ENCODE assay signal across 10 cellular contexts in the genomic region with DNA sequence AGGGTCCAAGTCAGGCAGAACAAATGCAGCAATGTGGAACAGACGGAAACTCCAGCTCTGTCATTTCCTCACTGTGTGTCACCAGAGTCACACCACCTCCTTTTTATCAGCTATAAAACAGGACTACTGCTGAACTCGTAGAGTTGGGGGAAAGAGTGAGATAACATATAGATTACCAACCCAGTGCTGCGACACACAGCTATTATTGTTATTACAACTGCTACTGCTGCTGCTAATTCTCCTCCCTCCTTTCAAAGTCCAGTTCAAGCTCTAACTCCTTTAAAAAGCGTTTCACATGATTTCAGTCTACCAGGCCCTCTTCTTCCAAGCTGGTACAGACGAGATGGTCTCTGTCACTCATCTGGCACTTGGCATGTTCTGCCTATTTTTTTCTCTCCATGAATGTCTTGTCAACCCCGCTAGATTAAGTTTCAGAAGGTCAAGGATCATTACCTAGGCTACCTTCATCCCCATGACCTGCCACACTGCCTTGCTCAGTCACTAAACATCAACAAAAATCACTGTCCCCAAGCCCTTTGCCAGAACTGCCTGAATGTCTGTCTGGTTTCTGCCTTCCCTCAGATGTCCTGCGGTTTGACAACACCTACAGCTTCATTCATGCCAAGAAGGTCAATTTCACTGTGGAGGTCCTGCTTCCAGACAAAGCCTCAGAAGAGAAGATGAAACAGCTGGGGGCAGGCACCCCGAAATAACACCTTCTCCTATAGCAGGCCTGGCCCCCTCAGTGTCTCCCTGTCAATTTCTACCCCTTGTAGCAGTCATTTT. TPM values are rescaled to one million over a fixed set of nuclear protein-coding genes. Genes with fewer than 3 reads are reported as not detected.
DNase-seq lines count a peak whose midpoint lies in the region; ATAC-seq, FAIRE-seq and TF ChIP-seq lines count a peak whose summit lies in the region.
"Had no signal": no experiment of that assay in that cellular context is flagged by ENCODE, and none has a peak within 500 bp of the region (broad histone marks: within the 10 kb centered on the region; RNA-seq: fewer than 3 reads in every experiment).

No MANE protein-coding gene starts in this region.

- H3K36me3 Mint-ChIP-seq in T-helper 1 cell treated with Interleukin-12 subunit alpha and Interleukin-12 subunit beta and Interleukin-4 antibody, amounts not matched to agents 30 μg/mL and 1 μg/mL, for 36 hours (ENCODE audit: low read depth), result peaks cover 27% of the 10 kb centered on the region
- peaks cover 64% of the 10 kb centered on the region for H3K36me3 Mint-ChIP-seq in activated T-helper 2 cell treated with anti-CD3 and anti-CD28 coated beads, Interferon-gamma antibody, Interleukin-2, Interleukin-4, amounts not matched to agents 10 μg/mL and 5 μg/mL and 100 μg/mL, durations not matched to agents 14 hours and 24 hours and 36 hours (ENCODE audit: low read depth)

- H3K27ac ChIP-seq in kidney (ENCODE audit: low read depth in 2 of 2, low read length in 2 of 2), result peak overlapping the region; percentile 61 to 93
- H3K27ac ChIP-seq in substantia nigra (ENCODE audit: low read depth, low read length, poor library complexity, severe bottlenecking), result peak overlapping the region; percentile 87

- peak overlapping the region; percentile 95 for H3K27ac Mint-ChIP-seq in T-helper 1 cell treated with Interleukin-12 subunit alpha and Interleukin-12 subunit beta and Interleukin-4 antibody, amounts not matched to agents 30 μg/mL and 1 μg/mL, for 36 hours
- peak overlapping the region; percentile 99 for H3K27ac Mint-ChIP-seq in activated T-helper 2 cell treated with anti-CD3 and anti-CD28 coated beads, Interferon-gamma antibody, Interleukin-2, Interleukin-4, amounts not matched to agents 10 μg/mL and 5 μg/mL and 100 μg/mL, durations not matched to agents 14 hours and 24 hours and 36 hours

- no peaks in the 10 kb centered on the region for H3K9me3 ChIP-seq in kidney (ENCODE audit: control insufficient read depth in 1 of 2, low read length in 2 of 2)
- H3K9me3 ChIP-seq: HAP-1 had no signal

- DNase-seq in T-helper 1 cell (no peak), kidney (peak; percentile 4), substantia nigra (lab: John Stamatoyannopoulos, UW) (no peak), HCEC 1CT (no peak)
- no peak for DNase-seq in activated T-helper 2 cell treated with anti-CD3 and anti-CD28 coated beads, Interferon-gamma antibody, Interleukin-2, Interleukin-4, amounts not matched to agents 10 μg/mL and 5 μg/mL and 100 μg/mL, durations not matched to agents 14 hours and 24 hours and 36 hours (ENCODE audit: low spot score)

- H3K9ac ChIP-seq in kidney (ENCODE audit: low read length in 2 of 2), result peak overlapping the region; percentile 18 to 89

- H3K4me1 ChIP-seq in kidney (ENCODE audit: control insufficient read depth in 1 of 2, insufficient read depth in 1 of 2, low read depth in 1 of 2, low read length in 2 of 2), result peaks cover 11 to 26% of the 10 kb centered on the region in 2 donors

- peaks cover 48% of the 10 kb centered on the region for H3K4me1 Mint-ChIP-seq in T-helper 1 cell treated with Interleukin-12 subunit alpha and Interleukin-12 subunit beta and Interleukin-4 antibody, amounts not matched to agents 30 μg/mL and 1 μg/mL, for 36 hours (ENCODE audit: low read depth)
- peaks cover 49% of the 10 kb centered on the region for H3K4me1 Mint-ChIP-seq in activated T-helper 2 cell treated with anti-CD3 and anti-CD28 coated beads, Interferon-gamma antibody, Interleukin-2, Interleukin-4, amounts not matched to agents 10 μg/mL and 5 μg/mL and 100 μg/mL, durations not matched to agents 14 hours and 24 hours and 36 hours (ENCODE audit: low read depth)

- H3K4me3 Mint-ChIP-seq in T-helper 1 cell treated with Interleukin-12 subunit alpha and Interleukin-12 subunit beta and Interleukin-4 antibody, amounts not matched to agents 30 μg/mL and 1 μg/mL, for 36 hours, result peak overlapping the region; percentile 94
- H3K4me3 Mint-ChIP-seq in activated T-helper 2 cell treated with anti-CD3 and anti-CD28 coated beads, Interferon-gamma antibody, Interleukin-2, Interleukin-4, amounts not matched to agents 10 μg/mL and 5 μg/mL and 100 μg/mL, durations not matched to agents 14 hours and 24 hours and 36 hours (ENCODE audit: low read depth), result peak overlapping the region; percentile 95

- H3K27me3 Mint-ChIP-seq in T-helper 1 cell treated with Interleukin-12 subunit alpha and Interleukin-12 subunit beta and Interleukin-4 antibody, amounts not matched to agents 30 μg/mL and 1 μg/mL, for 36 hours (ENCODE audit: low read depth), result no peaks in the 10 kb centered on the region
- no peaks in the 10 kb centered on the region for H3K27me3 Mint-ChIP-seq in activated T-helper 2 cell treated with anti-CD3 and anti-CD28 coated beads, Interferon-gamma antibody, Interleukin-2, Interleukin-4, amounts not matched to agents 10 μg/mL and 5 μg/mL and 100 μg/mL, durations not matched to agents 14 hours and 24 hours and 36 hours (ENCODE audit: low read depth)

- intact Hi-C loops in activated T-helper 2 cell treated with anti-CD3 and anti-CD28 coated beads, Interferon-gamma antibody, Interleukin-2, Interleukin-4, amounts not matched to agents 10 μg/mL and 5 μg/mL and 100 μg/mL, durations not matched to agents 14 hours and 24 hours and 36 hours (cut with micrococcal nuclease), result loop anchor here (1.0 to 10.0 kb wide), 8 partner anchors 25 to 873 kb away; a partner anchor contains a TSS
- intact Hi-C loops in kidney (cut with DNase I), result no loop called here

- peaks cover 3 to 13% of the 10 kb centered on the region in 2 donors for H3K36me3 ChIP-seq in kidney (ENCODE audit: control insufficient read depth in 1 of 2, insufficient read depth in 2 of 2, low read length in 2 of 2)

- H3K9me3 Mint-ChIP-seq in T-helper 1 cell treated with Interleukin-12 subunit alpha and Interleukin-12 subunit beta and Interleukin-4 antibody, amounts not matched to agents 30 μg/mL and 1 μg/mL, for 36 hours, result no peaks in the 10 kb centered on the region
- no peaks in the 10 kb centered on the region for H3K9me3 Mint-ChIP-seq in activated T-helper 2 cell treated with anti-CD3 and anti-CD28 coated beads, Interferon-gamma antibody, Interleukin-2, Interleukin-4, amounts not matched to agents 10 μg/mL and 5 μg/mL and 100 μg/mL, durations not matched to agents 14 hours and 24 hours and 36 hours

- no peak for FAIRE-seq in kidney (lab: Jason Lieb, UNC)

- no peak for ATAC-seq in HG03045 (IDR thresholded peaks at IDR 0.05; ENCODE audit: unreplicated experiment)
- no peak for ATAC-seq in HG03565 (IDR thresholded peaks at IDR 0.05; ENCODE audit: unreplicated experiment)

- peak overlapping the region; percentile 65 to 92 for H3K4me3 ChIP-seq in kidney (ENCODE audit: low read length in 2 of 2)

- TF ChIP-seq CTCF in kidney (IDR thresholded peaks at IDR 0.05; ENCODE audit: borderline replicate concordance, extremely low read depth, insufficient read depth), result no peak

RNA-seq across cellular contexts. Expression of a gene that starts 3.7 kb away (rescaled TPM):
- 72.2 and 77.3 TPM in 2 replicates for total RNA-seq in activated T-helper 2 cell treated with anti-CD3 and anti-CD28 coated beads, Interferon-gamma antibody, Interleukin-2, Interleukin-4, amounts not matched to agents 10 μg/mL and 5 μg/mL and 100 μg/mL, durations not matched to agents 14 hours and 24 hours and 36 hours
- 8.1 TPM for total RNA-seq in kidney
- polyA plus RNA-seq in kidney (ENCODE audit: insufficient read depth, low read depth, low replicate concordance), result 82.6 TPM

RNA-seq across cellular contexts. Expression of a gene that starts 25.1 kb away (rescaled TPM):
- 32.7 and 36.2 TPM in 2 replicates for total RNA-seq in activated T-helper 2 cell treated with anti-CD3 and anti-CD28 coated beads, Interferon-gamma antibody, Interleukin-2, Interleukin-4, amounts not matched to agents 10 μg/mL and 5 μg/mL and 100 μg/mL, durations not matched to agents 14 hours and 24 hours and 36 hours
- 13.5 TPM for total RNA-seq in kidney
- 17.3 TPM for polyA plus RNA-seq in kidney (ENCODE audit: insufficient read depth, low read depth, low replicate concordance)

RNA-seq across cellular contexts. Expression of a gene that starts 34.7 kb away (rescaled TPM):
- 17.2 and 19.3 TPM in 2 replicates for total RNA-seq in activated T-helper 2 cell treated with anti-CD3 and anti-CD28 coated beads, Interferon-gamma antibody, Interleukin-2, Interleukin-4, amounts not matched to agents 10 μg/mL and 5 μg/mL and 100 μg/mL, durations not matched to agents 14 hours and 24 hours and 36 hours
- 19.7 TPM for total RNA-seq in kidney
- polyA plus RNA-seq in kidney (ENCODE audit: insufficient read depth, low read depth, low replicate concordance), result 15.9 TPM

RNA-seq across cellular contexts. Expression of a gene that starts 49.9 kb away (rescaled TPM):
- not detected in 2 replicates for total RNA-seq in activated T-helper 2 cell treated with anti-CD3 and anti-CD28 coated beads, Interferon-gamma antibody, Interleukin-2, Interleukin-4, amounts not matched to agents 10 μg/mL and 5 μg/mL and 100 μg/mL, durations not matched to agents 14 hours and 24 hours and 36 hours
- not detected for total RNA-seq in kidney
- polyA plus RNA-seq in kidney (ENCODE audit: insufficient read depth, low read depth, low replicate concordance), result not detected
- total RNA-seq: pulmonary artery endothelial cell had no signal
